Comparison of ENCODE assay signal across 32 cellular contexts in genomic region chr6:166988674-166989201, GRCh38. TPM values are rescaled to one million over a fixed set of nuclear protein-coding genes. Genes with fewer than 3 reads are reported as not detected.
A peak's percentile ranks its signal among the peaks of the same experiment; 100 is the strongest.
DNase-seq lines count a peak whose midpoint lies in the region; ATAC-seq, FAIRE-seq and TF ChIP-seq lines count a peak whose summit lies in the region.
"Had no signal": no experiment of that assay in that cellular context is flagged by ENCODE, and none has a peak within 500 bp of the region (broad histone marks: within the 10 kb centered on the region; RNA-seq: fewer than 3 reads in every experiment).

No MANE protein-coding gene starts in this region.

- in situ Hi-C loops in HAP-1 (cut with MboI; ENCODE audit: low sequenced_read_pairs): no loop called here

- peaks cover 50% of the 10 kb centered on the region for H3K79me2 ChIP-seq in astrocyte (ENCODE audit: insufficient read depth, low read length)

- peak overlapping the region in 2 of 3 donors; percentile 52 to 77 for H3K27ac Mint-ChIP-seq in CD4-positive, CD25-positive, alpha-beta regulatory T cell
- no peak overlapping the region for H3K27ac Mint-ChIP-seq in astrocyte (ENCODE audit: unreplicated experiment)
- H3K27ac Mint-ChIP-seq in T-helper 17 cell: no peak overlapping the region
- no peak overlapping the region for H3K27ac Mint-ChIP-seq in CD8-positive, alpha-beta memory T cell
- H3K27ac Mint-ChIP-seq: activated naive CD8-positive, alpha-beta T cell treated with anti-CD3 and anti-CD28 coated beads, Interleukin-2, amount 50 U/mL, for 24 hours; activated T-cell treated with anti-CD3 and anti-CD28 coated beads, Interleukin-2, amount 50 U/mL, for 72 hours; T-helper 2 cell treated with Interferon-gamma antibody and Interleukin-4, amounts not matched to agents 5 μg/mL and 100 μg/mL, for 36 hours had no signal

- H3K36me3 Mint-ChIP-seq in CD4-positive, CD25-positive, alpha-beta regulatory T cell: peaks cover 25% of the 10 kb centered on the region
- no peaks in the 10 kb centered on the region for H3K36me3 Mint-ChIP-seq in astrocyte (ENCODE audit: low read depth, unreplicated experiment)
- no peaks in the 10 kb centered on the region for H3K36me3 Mint-ChIP-seq in T-helper 17 cell (ENCODE audit: low read depth)
- peaks cover 0 to 7% (median 2%) of the 10 kb centered on the region in 3 donors for H3K36me3 Mint-ChIP-seq in CD8-positive, alpha-beta memory T cell

- FAIRE-seq in astrocyte (lab: Jason Lieb, UNC): no peak
- FAIRE-seq: endometrium, frontal cortex, H54, islet of Langerhans had no signal

- H3K4me1 Mint-ChIP-seq in CD4-positive, CD25-positive, alpha-beta regulatory T cell: peaks cover 14 to 41% (median 20%) of the 10 kb centered on the region in 4 donors
- H3K4me1 Mint-ChIP-seq in astrocyte (ENCODE audit: low read depth, unreplicated experiment): peaks cover 16% of the 10 kb centered on the region
- peaks cover 22% of the 10 kb centered on the region for H3K4me1 Mint-ChIP-seq in T-helper 17 cell
- peaks cover 7 to 17% (median 12%) of the 10 kb centered on the region in 3 donors for H3K4me1 Mint-ChIP-seq in CD8-positive, alpha-beta memory T cell

- no peak for TF ChIP-seq CTCF in astrocyte (IDR thresholded peaks at IDR 0.05; ENCODE audit: insufficient read depth, low read depth, low read length)

- H3K9me3 Mint-ChIP-seq in CD4-positive, CD25-positive, alpha-beta regulatory T cell: no peaks in the 10 kb centered on the region
- H3K9me3 Mint-ChIP-seq in astrocyte (ENCODE audit: unreplicated experiment): no peaks in the 10 kb centered on the region
- H3K9me3 Mint-ChIP-seq in CD8-positive, alpha-beta memory T cell: no peaks in the 10 kb centered on the region
- H3K9me3 Mint-ChIP-seq: activated naive CD8-positive, alpha-beta T cell treated with anti-CD3 and anti-CD28 coated beads, Interleukin-2, amount 50 U/mL, for 24 hours; activated T-cell treated with anti-CD3 and anti-CD28 coated beads, Interleukin-2, amount 50 U/mL, for 72 hours; CD4-positive, alpha-beta memory T cell; T-helper 2 cell treated with Interferon-gamma antibody and Interleukin-4, amounts not matched to agents 5 μg/mL and 100 μg/mL, for 36 hours had no signal

- no peak overlapping the region for H3K4me3 ChIP-seq in CD4-positive, CD25-positive, alpha-beta regulatory T cell (ENCODE audit: low read depth, low read length)
- H3K4me3 ChIP-seq in HAP-1 (no peak overlapping the region), astrocyte (ENCODE audit: insufficient read depth, low read depth, low read length) (no peak overlapping the region)
- H3K4me3 ChIP-seq in CD8-positive, alpha-beta memory T cell (ENCODE audit: low read length): no peak overlapping the region
- H3K4me3 ChIP-seq: body of pancreas, dorsolateral prefrontal cortex, PC-9, tibial artery had no signal

- H3K4me1 ChIP-seq in CD4-positive, CD25-positive, alpha-beta regulatory T cell (ENCODE audit: control insufficient read depth, insufficient read depth, low read length, poor library complexity, severe bottlenecking): no peaks in the 10 kb centered on the region
- peaks cover 15% of the 10 kb centered on the region for H3K4me1 ChIP-seq in HAP-1
- H3K4me1 ChIP-seq in astrocyte (ENCODE audit: insufficient read depth, low read length): no peaks in the 10 kb centered on the region
- H3K4me1 ChIP-seq in CD8-positive, alpha-beta memory T cell (ENCODE audit: insufficient read depth, low read length): peaks cover 10% of the 10 kb centered on the region
- H3K4me1 ChIP-seq: body of pancreas had no signal

- H3K27ac ChIP-seq in CD4-positive, CD25-positive, alpha-beta regulatory T cell (ENCODE audit: insufficient read depth, low read length, poor library complexity, severe bottlenecking): no peak overlapping the region
- no peak overlapping the region for H3K27ac ChIP-seq in astrocyte (ENCODE audit: low read depth, low read length)
- no peak overlapping the region for H3K27ac ChIP-seq in CD8-positive, alpha-beta memory T cell (ENCODE audit: low read depth, low read length)
- H3K27ac ChIP-seq: body of pancreas, dorsolateral prefrontal cortex, HL-60, PC-9, tibial artery had no signal

- no peak overlapping the region for H3K9ac ChIP-seq in astrocyte (ENCODE audit: low read length)

- no peaks in the 10 kb centered on the region for H3K27me3 Mint-ChIP-seq in CD4-positive, CD25-positive, alpha-beta regulatory T cell
- H3K27me3 Mint-ChIP-seq in astrocyte (ENCODE audit: low read depth, unreplicated experiment) (no peaks in the 10 kb centered on the region), T-helper 17 cell (no peaks in the 10 kb centered on the region)
- no peaks in the 10 kb centered on the region for H3K27me3 Mint-ChIP-seq in CD8-positive, alpha-beta memory T cell
- H3K27me3 Mint-ChIP-seq: activated naive CD8-positive, alpha-beta T cell treated with anti-CD3 and anti-CD28 coated beads, Interleukin-2, amount 50 U/mL, for 24 hours; CD4-positive, alpha-beta memory T cell had no signal

- CTCF ChIA-PET in CD8-positive, alpha-beta memory T cell (lab: Charles Lee): interaction anchor here (0.9 to 5.0 kb wide), 14 partner anchors 9 to 362 kb away, joined by 3 to 46 read pairs (median 13); partner anchors contain the start of genes CEP43, RNASET2 and RPS6KA2

- H3K4me2 ChIP-seq in astrocyte (ENCODE audit: low read length): no peak overlapping the region
- H3K4me2 ChIP-seq: PC-9 had no signal

- POLR2A ChIA-PET in CD8-positive, alpha-beta memory T cell (lab: Charles Lee): interaction anchor here (1.7 kb wide), 1 partner anchor 38 kb away, joined by 4 read pairs; no protein-coding TSS in a partner anchor

- H3K27me3 ChIP-seq in CD4-positive, CD25-positive, alpha-beta regulatory T cell (ENCODE audit: control insufficient read depth, insufficient read depth, low read length): no peaks in the 10 kb centered on the region
- no peaks in the 10 kb centered on the region for H3K27me3 ChIP-seq in HAP-1 (ENCODE audit: low read depth)
- H3K27me3 ChIP-seq in astrocyte (ENCODE audit: insufficient read depth, low read length): no peaks in the 10 kb centered on the region
- H3K27me3 ChIP-seq in CD8-positive, alpha-beta memory T cell (ENCODE audit: insufficient read depth, low read length, poor library complexity, severe bottlenecking): no peaks in the 10 kb centered on the region
- H3K27me3 ChIP-seq: body of pancreas, dorsolateral prefrontal cortex, tibial artery had no signal

- no peak for ATAC-seq in CD4-positive, CD25-positive, alpha-beta regulatory T cell (ENCODE audit: low read depth in 2 of 2)
- no peak for ATAC-seq in T-helper 17 cell
- ATAC-seq: activated naive CD8-positive, alpha-beta T cell treated with anti-CD3 and anti-CD28 coated beads, Interleukin-2, amount 50 U/mL, for 24 hours; activated T-cell treated with anti-CD3 and anti-CD28 coated beads, Interleukin-2, amount 50 U/mL, for 72 hours; body of pancreas; left ventricle myocardium superior; Right ventricle myocardium inferior had no signal

- H2AFZ ChIP-seq in astrocyte (ENCODE audit: low read depth, low read length): no peak overlapping the region
- H2AFZ ChIP-seq: PC-9 had no signal

- H3K36me3 ChIP-seq in CD4-positive, CD25-positive, alpha-beta regulatory T cell (ENCODE audit: control insufficient read depth, insufficient read depth, low read length): peaks cover 2% of the 10 kb centered on the region
- peaks cover 14% of the 10 kb centered on the region for H3K36me3 ChIP-seq in HAP-1 (replicated peaks)
- H3K36me3 ChIP-seq in astrocyte (ENCODE audit: insufficient read depth, low read length): no peaks in the 10 kb centered on the region
- no peaks in the 10 kb centered on the region for H3K36me3 ChIP-seq in CD8-positive, alpha-beta memory T cell (ENCODE audit: insufficient read depth, low read length)
- H3K36me3 ChIP-seq: tibial artery had no signal

- no peaks in the 10 kb centered on the region for H4K20me1 ChIP-seq in astrocyte (ENCODE audit: insufficient read depth, low read length)

- H3K4me3 Mint-ChIP-seq in CD4-positive, CD25-positive, alpha-beta regulatory T cell: no peak overlapping the region
- H3K4me3 Mint-ChIP-seq in astrocyte (ENCODE audit: unreplicated experiment): no peak overlapping the region
- no peak overlapping the region for H3K4me3 Mint-ChIP-seq in T-helper 17 cell
- H3K4me3 Mint-ChIP-seq in CD8-positive, alpha-beta memory T cell: no peak overlapping the region
- H3K4me3 Mint-ChIP-seq: activated naive CD8-positive, alpha-beta T cell treated with anti-CD3 and anti-CD28 coated beads, Interleukin-2, amount 50 U/mL, for 24 hours; activated T-cell treated with anti-CD3 and anti-CD28 coated beads, Interleukin-2, amount 50 U/mL, for 72 hours; CD4-positive, alpha-beta memory T cell; T-helper 2 cell treated with Interferon-gamma antibody and Interleukin-4, amounts not matched to agents 5 μg/mL and 100 μg/mL, for 36 hours had no signal

- no peak for DNase-seq in CD4-positive, CD25-positive, alpha-beta regulatory T cell
- DNase-seq in HAP-1 (ENCODE audit: low spot score in 2 of 2) (peak; percentile 74 to 91), astrocyte (ENCODE audit: low read depth) (peak; percentile 26), iPS-NIHi7 (ENCODE audit: extremely low spot score) (peak; percentile 16), inferior parietal cortex (ENCODE audit: extremely low spot score) (no peak), T-helper 17 cell (no peak), SW480 (ENCODE audit: low spot score) (no peak)
- no peak for DNase-seq in CD8-positive, alpha-beta memory T cell
- DNase-seq: activated CD4-positive, alpha-beta T cell treated with anti-CD3 and anti-CD28 coated beads, Interleukin-2, amount 50 U/mL, for 1 hour; activated naive CD8-positive, alpha-beta T cell treated with anti-CD3 and anti-CD28 coated beads, Interleukin-2, amount 50 U/mL, for 24 hours; activated T-cell treated with anti-CD3 and anti-CD28 coated beads, Interleukin-2, amount 50 U/mL, for 72 hours; body of pancreas; CD4-positive, alpha-beta memory T cell; dorsolateral prefrontal cortex; EL; left ventricle myocardium superior; NCI-H1417 treated with DMSO at 0.1 percent for 48 hours; NCI-H2029 treated with DMSO at 0.1 percent for 48 hours; NCI-H2227 treated with DMSO at 0.1 percent for 48 hours; NCI-H526; NK-92 treated with Interleukin-12 subunit alpha and Interleukin-12 subunit beta, amount 100 ng/mL, for 24 hours; occipital lobe; PC-9; stimulated activated CD4-positive, alpha-beta T cell treated with anti-CD3 and anti-CD28 coated beads, Interleukin-4, amount 100 ng/mL, for 24 hours; tibial artery had no signal

- H3K9me3 ChIP-seq in CD4-positive, CD25-positive, alpha-beta regulatory T cell (ENCODE audit: control insufficient read depth in 2 of 2, low read length in 2 of 2): no peaks in the 10 kb centered on the region
- 0 out of 2 replicates have a peak, but pooled peaks cover 5% of the 10 kb centered on the region for H3K9me3 ChIP-seq in HAP-1
- no peaks in the 10 kb centered on the region for H3K9me3 ChIP-seq in astrocyte (ENCODE audit: insufficient read depth, low read depth, low read length)
- no peaks in the 10 kb centered on the region for H3K9me3 ChIP-seq in T-helper 17 cell (ENCODE audit: control insufficient read depth, low read length, poor library complexity, severe bottlenecking)
- H3K9me3 ChIP-seq in CD8-positive, alpha-beta memory T cell (ENCODE audit: low read length): no peaks in the 10 kb centered on the region
- H3K9me3 ChIP-seq: body of pancreas, tibial artery had no signal

RNA-seq across cellular contexts. Expression of gene CEP43, which starts 10.5 kb away (rescaled TPM):
- 32.5 TPM for total RNA-seq in CD4-positive, CD25-positive, alpha-beta regulatory T cell
- 1 to 10 TPM; 5.6 to 9.8 (median 7.4) TPM for polyA plus RNA-seq in CD4-positive, CD25-positive, alpha-beta regulatory T cell
- total RNA-seq in astrocyte: 15.6 and 16.0 TPM in 2 replicates
- 10 to 100 TPM; 19.8 to 24.0 TPM for total RNA-seq in T-helper 17 cell
- total RNA-seq in CD8-positive, alpha-beta memory T cell: 10 to 100 TPM; 26.4 to 29.5 TPM
- polyA plus RNA-seq in CD8-positive, alpha-beta memory T cell: 6.8 TPM

RNA-seq across cellular contexts. Expression of gene RNASET2, which starts 32.4 kb away (rescaled TPM):
- 213 TPM for total RNA-seq in CD4-positive, CD25-positive, alpha-beta regulatory T cell
- 100 to 1,000 TPM; 361 to 410 (median 381) TPM for polyA plus RNA-seq in CD4-positive, CD25-positive, alpha-beta regulatory T cell
- total RNA-seq in astrocyte (18.7 and 22.0 TPM in 2 replicates), T-helper 17 cell (100 to 1,000 TPM; 245 to 340 TPM)
- total RNA-seq in CD8-positive, alpha-beta memory T cell: 10 to 100 TPM; 22.3 to 27.6 TPM
- 232 TPM for polyA plus RNA-seq in CD8-positive, alpha-beta memory T cell

Comparison
In these comparisons a context has a peak if more than half of its experiments do, and no peak if none do; other contexts are left out.
1. DNase-seq: peak in HAP-1 (2 of 2), astrocyte (single experiment) and iPS-NIHi7 (single experiment); none in CD4-positive, CD25-positive, alpha-beta regulatory T cell (0 of 3), inferior parietal cortex (single experiment), T-helper 17 cell (0 of 3), SW480 (single experiment) and CD8-positive, alpha-beta memory T cell (0 of 5).
2. H3K27ac Mint-ChIP-seq: peak in CD4-positive, CD25-positive, alpha-beta regulatory T cell (2 of 3); none in astrocyte (single experiment), T-helper 17 cell (single experiment) and CD8-positive, alpha-beta memory T cell (0 of 8).